In the genomic region with DNA sequence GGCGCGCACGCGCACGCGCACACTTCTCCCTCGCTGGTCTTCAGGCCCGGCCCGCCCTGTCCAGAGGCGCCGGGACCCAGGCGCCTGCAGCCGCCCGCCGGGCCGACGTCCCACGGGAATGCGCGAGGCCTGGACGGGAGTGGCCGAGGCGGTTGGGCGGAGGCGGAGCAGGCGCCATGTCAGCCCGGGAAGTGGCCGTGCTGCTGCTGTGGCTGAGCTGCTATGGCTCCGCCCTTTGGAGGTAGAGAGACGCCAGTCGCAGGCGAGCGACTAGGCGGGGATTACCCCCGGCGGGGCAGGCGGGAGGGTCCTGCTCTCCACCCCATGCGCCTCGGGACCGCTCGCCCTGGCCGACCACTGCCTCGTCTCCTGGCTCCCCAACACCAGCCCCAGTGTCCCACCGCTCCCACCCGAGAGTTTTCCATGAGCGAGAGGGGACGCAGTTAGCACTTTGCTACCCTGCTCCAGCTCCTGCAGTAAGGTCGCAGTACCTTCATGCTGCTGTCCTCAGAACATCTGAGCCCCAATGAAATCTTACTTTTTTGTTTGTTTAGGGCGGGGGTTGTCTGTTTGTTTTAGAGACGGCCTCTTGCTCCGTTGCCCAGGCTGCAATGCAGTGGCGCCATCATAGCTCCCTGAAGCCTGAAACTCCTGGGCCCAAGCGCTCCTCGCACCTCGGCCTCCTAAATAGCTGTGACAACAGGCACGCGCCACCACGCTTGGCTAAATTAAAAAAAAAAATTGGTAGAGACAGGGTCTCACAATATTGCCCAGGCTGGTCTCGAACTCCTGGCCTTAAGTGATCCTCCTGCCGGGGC, we compare ENCODE assay signal across 8 cellular contexts. TPM values are rescaled to one million over a fixed set of nuclear protein-coding genes. Genes with fewer than 3 reads are reported as not detected.
DNase-seq lines count a peak whose midpoint lies in the region; ATAC-seq and TF ChIP-seq lines count a peak whose summit lies in the region.

A gene with protein sequence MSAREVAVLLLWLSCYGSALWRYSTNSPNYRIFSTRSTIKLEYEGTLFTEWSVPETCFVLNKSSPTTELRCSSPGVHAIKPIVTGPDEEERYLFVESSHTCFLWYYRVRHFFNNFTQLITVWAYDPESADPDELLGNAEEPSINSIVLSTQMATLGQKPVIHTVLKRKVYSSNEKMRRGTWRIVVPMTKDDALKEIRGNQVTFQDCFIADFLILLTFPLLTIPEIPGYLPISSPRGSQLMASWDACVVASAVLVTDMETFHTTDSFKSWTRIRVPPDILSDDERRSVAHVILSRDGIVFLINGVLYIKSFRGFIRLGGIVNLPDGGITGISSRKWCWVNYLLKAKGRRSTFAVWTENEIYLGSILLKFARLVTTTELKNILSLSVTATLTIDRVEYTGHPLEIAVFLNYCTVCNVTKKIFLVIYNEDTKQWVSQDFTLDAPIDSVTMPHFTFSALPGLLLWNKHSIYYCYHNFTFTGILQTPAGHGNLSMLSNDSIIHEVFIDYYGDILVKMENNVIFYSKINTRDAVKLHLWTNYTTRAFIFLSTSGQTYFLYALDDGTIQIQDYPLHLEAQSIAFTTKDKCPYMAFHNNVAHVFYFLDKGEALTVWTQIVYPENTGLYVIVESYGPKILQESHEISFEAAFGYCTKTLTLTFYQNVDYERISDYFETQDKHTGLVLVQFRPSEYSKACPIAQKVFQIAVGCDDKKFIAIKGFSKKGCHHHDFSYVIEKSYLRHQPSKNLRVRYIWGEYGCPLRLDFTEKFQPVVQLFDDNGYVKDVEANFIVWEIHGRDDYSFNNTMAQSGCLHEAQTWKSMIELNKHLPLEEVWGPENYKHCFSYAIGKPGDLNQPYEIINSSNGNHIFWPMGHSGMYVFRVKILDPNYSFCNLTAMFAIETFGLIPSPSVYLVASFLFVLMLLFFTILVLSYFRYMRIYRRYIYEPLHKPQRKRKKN (plus strand): TSS at position 20 of the 818 bp plus-strand sequence. CDS start 157 bp downstream, at position 177.

- H3K27me3 ChIP-seq in CD8-positive, alpha-beta T cell (ENCODE audit: insufficient read depth, low read length) = no peaks in the 10 kb centered on the region
- H3K27me3 ChIP-seq in PC-3 (ENCODE audit: low read length) = no peaks in the 10 kb centered on the region

- H2AFZ ChIP-seq in PC-3 (ENCODE audit: low read length) = peak within 1 kb of the TSS; percentile 99

- no peaks in the 10 kb centered on the region for H3F3A ChIP-seq in PC-3 (ENCODE audit: low read length, unreplicated experiment)

- POLR2A ChIA-PET in CD8-positive, alpha-beta T cell (lab: Charles Lee) = interaction anchor here (0.8 to 2.5 kb wide), 6 partner anchors 11 to 1206 kb away, joined by 4 to 22 read pairs (median 5); a partner anchor contains a TSS
- POLR2A ChIA-PET in PC-3 (lab: Charles Lee; ENCODE audit: unreplicated experiment) = no interaction called here

- peak; percentile 48 to 87 (median 69) for DNase-seq in CD8-positive, alpha-beta T cell
- DNase-seq in PC-3 = peak; percentile 89
- DNase-seq in activated effector memory CD4-positive, alpha-beta T cell treated with anti-CD3 and anti-CD28 coated beads, Interleukin-2, amount 50 U/mL, for 16 hours = peak; percentile 92
- peak; percentile 70 for DNase-seq in fibroblast of the conjunctiva (ENCODE audit: low read depth)
- DNase-seq in natural killer cell = peak; percentile 69
- DNase-seq in stimulated activated naive B cell treated with anti-CD40 and anti-IgM and Interleukin-4, amounts not matched to agents 10 μg/mL and 1 μg/mL and 100 μg/mL, for 72 hours = peak; percentile 85

- peaks cover 6% of the 10 kb centered on the region for H3K4me1 ChIP-seq in CD8-positive, alpha-beta T cell (ENCODE audit: insufficient read depth, low read length)
- peaks cover 16% of the 10 kb centered on the region for H3K4me1 ChIP-seq in PC-3 (ENCODE audit: insufficient read depth, low read length)

- peak; percentile 98 for ATAC-seq in CD8-positive, alpha-beta T cell
- ATAC-seq in GM19351 (IDR thresholded peaks at IDR 0.05; ENCODE audit: unreplicated experiment) (peak; percentile 99), HG03460 (IDR thresholded peaks at IDR 0.05; ENCODE audit: unreplicated experiment) (peak; percentile 98), PC-3 (peak; percentile 96), natural killer cell (peak; percentile 98 to 99 (median 99))
- peak; percentile 97 for ATAC-seq in stimulated activated naive B cell treated with anti-CD40 and anti-IgM and Interleukin-4, amounts not matched to agents 10 μg/mL and 1 μg/mL and 100 μg/mL, for 72 hours (replicated peaks)

- intact Hi-C loops in CD8-positive, alpha-beta T cell (cut with DNase I, micrococcal nuclease) = loop anchor here in 1 of 2 experiments (1.0 to 2.0 kb wide), 2 partner anchors 9 to 509 kb away; no protein-coding TSS in a partner anchor
- intact Hi-C loops in PC-3 (cut with micrococcal nuclease) = no loop called here
- intact Hi-C loops in natural killer cell (cut with micrococcal nuclease) = no loop called here

- H4K20me1 ChIP-seq in PC-3 (ENCODE audit: low read length) = no peaks in the 10 kb centered on the region

- H3K4me3 Mint-ChIP-seq in CD8-positive, alpha-beta T cell = peak within 1 kb of the TSS; percentile 84
- H3K4me3 Mint-ChIP-seq in natural killer cell = peak within 1 kb of the TSS; percentile 87
- peak within 1 kb of the TSS; percentile 80 to 86 for H3K4me3 Mint-ChIP-seq in stimulated activated naive B cell treated with anti-CD40 and anti-IgM and Interleukin-4, amounts not matched to agents 10 μg/mL and 1 μg/mL and 100 μg/mL, for 72 hours

- CTCF ChIA-PET in CD8-positive, alpha-beta T cell (lab: Charles Lee) = interaction anchor here (0.7 kb wide), 1 partner anchor 668 kb away, joined by 3 read pairs; no protein-coding TSS in a partner anchor
- CTCF ChIA-PET in PC-3 (lab: Charles Lee) = no interaction called here

- peak within 1 kb of the TSS; percentile 66 for H3K9ac ChIP-seq in PC-3 (ENCODE audit: low read length)

- H3K4me1 Mint-ChIP-seq in CD8-positive, alpha-beta T cell (ENCODE audit: low read depth) = peaks cover 17% of the 10 kb centered on the region
- H3K4me1 Mint-ChIP-seq in natural killer cell = peaks cover 9 to 16% of the 10 kb centered on the region in 2 donors
- H3K4me1 Mint-ChIP-seq in stimulated activated naive B cell treated with anti-CD40 and anti-IgM and Interleukin-4, amounts not matched to agents 10 μg/mL and 1 μg/mL and 100 μg/mL, for 72 hours = peaks cover 1 to 10% of the 10 kb centered on the region in 2 donors

- no peaks in the 10 kb centered on the region for H3K27me3 Mint-ChIP-seq in CD8-positive, alpha-beta T cell (ENCODE audit: low read depth)
- no peaks in the 10 kb centered on the region for H3K27me3 Mint-ChIP-seq in natural killer cell (ENCODE audit: low read depth in 2 of 2)
- H3K27me3 Mint-ChIP-seq in stimulated activated naive B cell treated with anti-CD40 and anti-IgM and Interleukin-4, amounts not matched to agents 10 μg/mL and 1 μg/mL and 100 μg/mL, for 72 hours = no peaks in the 10 kb centered on the region

- no peaks in the 10 kb centered on the region for H3K9me3 ChIP-seq in CD8-positive, alpha-beta T cell (ENCODE audit: low read length)
- no peaks in the 10 kb centered on the region for H3K9me3 ChIP-seq in PC-3 (ENCODE audit: low read length)

- TSS peak; percentile 73 for BruUV-seq in PC-3 (replicated peaks; lab: Mats Ljungman, UMichigan)

- H3K9me2 ChIP-seq in PC-3 (replicated peaks; ENCODE audit: low read length) = no peaks in the 10 kb centered on the region

- TF ChIP-seq CTCF in CD8-positive, alpha-beta T cell (IDR thresholded peaks at IDR 0.05) = no peak
- TF ChIP-seq CTCF in PC-3 (conservative IDR thresholded peaks at IDR 0.05; ENCODE audit: low read depth, low read length) (no peak), natural killer cell (IDR thresholded peaks at IDR 0.05) (no peak)

- H3K36me3 Mint-ChIP-seq in CD8-positive, alpha-beta T cell = no peaks in the 10 kb centered on the region
- no peaks in the 10 kb centered on the region for H3K36me3 Mint-ChIP-seq in natural killer cell
- H3K36me3 Mint-ChIP-seq in stimulated activated naive B cell treated with anti-CD40 and anti-IgM and Interleukin-4, amounts not matched to agents 10 μg/mL and 1 μg/mL and 100 μg/mL, for 72 hours = peaks cover 3 to 4% of the 10 kb centered on the region in 2 donors

- peak within 1 kb of the TSS; percentile 93 for H3K27ac Mint-ChIP-seq in CD8-positive, alpha-beta T cell
- H3K27ac Mint-ChIP-seq in natural killer cell = peak within 1 kb of the TSS; percentile 82 to 83
- peak within 1 kb of the TSS; percentile 85 for H3K27ac Mint-ChIP-seq in stimulated activated naive B cell treated with anti-CD40 and anti-IgM and Interleukin-4, amounts not matched to agents 10 μg/mL and 1 μg/mL and 100 μg/mL, for 72 hours

- H3K4me3 ChIP-seq in CD8-positive, alpha-beta T cell (ENCODE audit: low read depth, low read length) = peak within 1 kb of the TSS; percentile 54
- peak within 1 kb of the TSS; percentile 55 for H3K4me3 ChIP-seq in PC-3 (ENCODE audit: low read length)

- peak within 1 kb of the TSS; percentile 78 for H3K4me2 ChIP-seq in PC-3 (ENCODE audit: low read length)

- H3K36me3 ChIP-seq in CD8-positive, alpha-beta T cell (ENCODE audit: insufficient read depth, low read length) = no peaks in the 10 kb centered on the region
- no peaks in the 10 kb centered on the region for H3K36me3 ChIP-seq in PC-3 (ENCODE audit: low read depth, low read length)

- no peaks in the 10 kb centered on the region for H3K9me3 Mint-ChIP-seq in CD8-positive, alpha-beta T cell
- H3K9me3 Mint-ChIP-seq in natural killer cell = peaks cover 0 to 2% of the 10 kb centered on the region in 2 donors
- H3K9me3 Mint-ChIP-seq in stimulated activated naive B cell treated with anti-CD40 and anti-IgM and Interleukin-4, amounts not matched to agents 10 μg/mL and 1 μg/mL and 100 μg/mL, for 72 hours = peaks cover 0 to 1% of the 10 kb centered on the region in 2 donors

- no peaks in the 10 kb centered on the region for H3K79me2 ChIP-seq in PC-3 (ENCODE audit: low read length)

- peak within 1 kb of the TSS; percentile 66 for H3K27ac ChIP-seq in CD8-positive, alpha-beta T cell (ENCODE audit: low read depth, low read length)
- peak within 1 kb of the TSS; percentile 33; the same call in 1 of the 2 replicates for H3K27ac ChIP-seq in PC-3 (ENCODE audit: low read length)

RNA-seq across cellular contexts. Expression of the gene that starts here (rescaled TPM):
- under 1 TPM; 0.33 to 0.92 TPM for total RNA-seq in CD8-positive, alpha-beta T cell
- not detected in 2 replicates for total RNA-seq in PC-3 (2014; rRNA removed)
- total RNA-seq in natural killer cell = 1 to 10 TPM in 1 of 3 donors, under 1 TPM in 2; 0.79 to 1.4 (median 0.80) TPM

Comparison
In these comparisons a context has a peak if more than half of its experiments do, and no peak if none do; other contexts are left out.
1. Peak in every context shown above with its lines: DNase-seq, ATAC-seq, H3K4me3 ChIP-seq and H3K27ac ChIP-seq.
2. Peak in DNase-seq, ATAC-seq, H3K4me3 ChIP-seq and H3K27ac ChIP-seq in CD8-positive, alpha-beta T cell; RNA of the gene not detected or under 1 TPM.
3. Peak in DNase-seq, ATAC-seq, H3K4me3 ChIP-seq, H3K27ac ChIP-seq, H3K9ac ChIP-seq and H3K4me2 ChIP-seq in PC-3; RNA of the gene not detected or under 1 TPM.